Comparison of ENCODE assay signal across 1 cellular context in the genomic region with DNA sequence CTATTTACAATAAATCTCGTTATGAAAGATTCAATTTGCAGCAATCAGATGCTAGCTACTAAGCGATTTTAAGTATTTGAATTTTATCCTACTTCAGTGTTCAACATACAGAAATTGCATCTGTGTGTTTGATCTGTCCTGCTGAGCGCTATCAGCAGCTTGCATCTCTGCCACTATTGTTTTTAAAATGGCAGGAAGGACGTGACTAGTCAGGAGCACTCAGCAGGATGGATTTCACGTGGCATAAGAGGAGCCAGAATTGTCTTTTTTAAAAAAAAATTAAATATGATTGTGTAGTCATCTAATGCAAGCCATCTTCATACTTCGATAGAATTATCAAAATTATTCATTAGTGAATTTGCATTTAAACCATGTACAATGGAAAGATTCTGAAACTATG.
TF ChIP-seq lines count a peak whose summit lies in the region.

No MANE protein-coding gene starts in this region.

TF ChIP-seq in GM23338, 12 proteins besides CTCF, POLR2A, EP300 and RAD21 (continued from another document):
- TF ChIP-seq, protein P1, sequence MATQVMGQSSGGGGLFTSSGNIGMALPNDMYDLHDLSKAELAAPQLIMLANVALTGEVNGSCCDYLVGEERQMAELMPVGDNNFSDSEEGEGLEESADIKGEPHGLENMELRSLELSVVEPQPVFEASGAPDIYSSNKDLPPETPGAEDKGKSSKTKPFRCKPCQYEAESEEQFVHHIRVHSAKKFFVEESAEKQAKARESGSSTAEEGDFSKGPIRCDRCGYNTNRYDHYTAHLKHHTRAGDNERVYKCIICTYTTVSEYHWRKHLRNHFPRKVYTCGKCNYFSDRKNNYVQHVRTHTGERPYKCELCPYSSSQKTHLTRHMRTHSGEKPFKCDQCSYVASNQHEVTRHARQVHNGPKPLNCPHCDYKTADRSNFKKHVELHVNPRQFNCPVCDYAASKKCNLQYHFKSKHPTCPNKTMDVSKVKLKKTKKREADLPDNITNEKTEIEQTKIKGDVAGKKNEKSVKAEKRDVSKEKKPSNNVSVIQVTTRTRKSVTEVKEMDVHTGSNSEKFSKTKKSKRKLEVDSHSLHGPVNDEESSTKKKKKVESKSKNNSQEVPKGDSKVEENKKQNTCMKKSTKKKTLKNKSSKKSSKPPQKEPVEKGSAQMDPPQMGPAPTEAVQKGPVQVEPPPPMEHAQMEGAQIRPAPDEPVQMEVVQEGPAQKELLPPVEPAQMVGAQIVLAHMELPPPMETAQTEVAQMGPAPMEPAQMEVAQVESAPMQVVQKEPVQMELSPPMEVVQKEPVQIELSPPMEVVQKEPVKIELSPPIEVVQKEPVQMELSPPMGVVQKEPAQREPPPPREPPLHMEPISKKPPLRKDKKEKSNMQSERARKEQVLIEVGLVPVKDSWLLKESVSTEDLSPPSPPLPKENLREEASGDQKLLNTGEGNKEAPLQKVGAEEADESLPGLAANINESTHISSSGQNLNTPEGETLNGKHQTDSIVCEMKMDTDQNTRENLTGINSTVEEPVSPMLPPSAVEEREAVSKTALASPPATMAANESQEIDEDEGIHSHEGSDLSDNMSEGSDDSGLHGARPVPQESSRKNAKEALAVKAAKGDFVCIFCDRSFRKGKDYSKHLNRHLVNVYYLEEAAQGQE (IDR thresholded peaks at IDR 0.05; ENCODE audit: unreplicated experiment) = no peak
- TF ChIP-seq CREB1 (CRISPR knock-in tag; IDR thresholded peaks at IDR 0.05; ENCODE audit: low read depth) = no peak
- TF ChIP-seq, protein P2, sequence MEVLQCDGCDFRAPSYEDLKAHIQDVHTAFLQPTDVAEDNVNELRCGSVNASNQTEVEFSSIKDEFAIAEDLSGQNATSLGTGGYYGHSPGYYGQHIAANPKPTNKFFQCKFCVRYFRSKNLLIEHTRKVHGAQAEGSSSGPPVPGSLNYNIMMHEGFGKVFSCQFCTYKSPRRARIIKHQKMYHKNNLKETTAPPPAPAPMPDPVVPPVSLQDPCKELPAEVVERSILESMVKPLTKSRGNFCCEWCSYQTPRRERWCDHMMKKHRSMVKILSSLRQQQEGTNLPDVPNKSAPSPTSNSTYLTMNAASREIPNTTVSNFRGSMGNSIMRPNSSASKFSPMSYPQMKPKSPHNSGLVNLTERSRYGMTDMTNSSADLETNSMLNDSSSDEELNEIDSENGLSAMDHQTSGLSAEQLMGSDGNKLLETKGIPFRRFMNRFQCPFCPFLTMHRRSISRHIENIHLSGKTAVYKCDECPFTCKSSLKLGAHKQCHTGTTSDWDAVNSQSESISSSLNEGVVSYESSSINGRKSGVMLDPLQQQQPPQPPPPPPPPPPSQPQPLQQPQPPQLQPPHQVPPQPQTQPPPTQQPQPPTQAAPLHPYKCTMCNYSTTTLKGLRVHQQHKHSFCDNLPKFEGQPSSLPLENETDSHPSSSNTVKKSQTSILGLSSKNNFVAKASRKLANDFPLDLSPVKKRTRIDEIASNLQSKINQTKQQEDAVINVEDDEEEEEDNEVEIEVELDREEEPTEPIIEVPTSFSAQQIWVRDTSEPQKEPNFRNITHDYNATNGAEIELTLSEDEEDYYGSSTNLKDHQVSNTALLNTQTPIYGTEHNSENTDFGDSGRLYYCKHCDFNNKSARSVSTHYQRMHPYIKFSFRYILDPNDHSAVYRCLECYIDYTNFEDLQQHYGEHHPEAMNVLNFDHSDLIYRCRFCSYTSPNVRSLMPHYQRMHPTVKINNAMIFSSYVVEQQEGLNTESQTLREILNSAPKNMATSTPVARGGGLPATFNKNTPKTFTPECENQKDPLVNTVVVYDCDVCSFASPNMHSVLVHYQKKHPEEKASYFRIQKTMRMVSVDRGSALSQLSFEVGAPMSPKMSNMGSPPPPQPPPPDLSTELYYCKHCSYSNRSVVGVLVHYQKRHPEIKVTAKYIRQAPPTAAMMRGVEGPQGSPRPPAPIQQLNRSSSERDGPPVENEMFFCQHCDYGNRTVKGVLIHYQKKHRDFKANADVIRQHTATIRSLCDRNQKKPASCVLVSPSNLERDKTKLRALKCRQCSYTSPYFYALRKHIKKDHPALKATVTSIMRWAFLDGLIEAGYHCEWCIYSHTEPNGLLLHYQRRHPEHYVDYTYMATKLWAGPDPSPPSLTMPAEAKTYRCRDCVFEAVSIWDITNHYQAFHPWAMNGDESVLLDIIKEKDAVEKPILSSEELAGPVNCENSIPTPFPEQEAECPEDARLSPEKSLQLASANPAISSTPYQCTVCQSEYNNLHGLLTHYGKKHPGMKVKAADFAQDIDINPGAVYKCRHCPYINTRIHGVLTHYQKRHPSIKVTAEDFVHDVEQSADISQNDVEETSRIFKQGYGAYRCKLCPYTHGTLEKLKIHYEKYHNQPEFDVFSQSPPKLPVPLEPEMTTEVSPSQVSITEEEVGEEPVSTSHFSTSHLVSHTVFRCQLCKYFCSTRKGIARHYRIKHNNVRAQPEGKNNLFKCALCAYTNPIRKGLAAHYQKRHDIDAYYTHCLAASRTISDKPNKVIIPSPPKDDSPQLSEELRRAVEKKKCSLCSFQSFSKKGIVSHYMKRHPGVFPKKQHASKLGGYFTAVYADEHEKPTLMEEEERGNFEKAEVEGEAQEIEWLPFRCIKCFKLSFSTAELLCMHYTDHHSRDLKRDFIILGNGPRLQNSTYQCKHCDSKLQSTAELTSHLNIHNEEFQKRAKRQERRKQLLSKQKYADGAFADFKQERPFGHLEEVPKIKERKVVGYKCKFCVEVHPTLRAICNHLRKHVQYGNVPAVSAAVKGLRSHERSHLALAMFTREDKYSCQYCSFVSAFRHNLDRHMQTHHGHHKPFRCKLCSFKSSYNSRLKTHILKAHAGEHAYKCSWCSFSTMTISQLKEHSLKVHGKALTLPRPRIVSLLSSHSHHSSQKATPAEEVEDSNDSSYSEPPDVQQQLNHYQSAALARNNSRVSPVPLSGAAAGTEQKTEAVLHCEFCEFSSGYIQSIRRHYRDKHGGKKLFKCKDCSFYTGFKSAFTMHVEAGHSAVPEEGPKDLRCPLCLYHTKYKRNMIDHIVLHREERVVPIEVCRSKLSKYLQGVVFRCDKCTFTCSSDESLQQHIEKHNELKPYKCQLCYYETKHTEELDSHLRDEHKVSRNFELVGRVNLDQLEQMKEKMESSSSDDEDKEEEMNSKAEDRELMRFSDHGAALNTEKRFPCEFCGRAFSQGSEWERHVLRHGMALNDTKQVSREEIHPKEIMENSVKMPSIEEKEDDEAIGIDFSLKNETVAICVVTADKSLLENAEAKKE (CRISPR knock-in tag; IDR thresholded peaks at IDR 0.05) = no peak
- no peak for TF ChIP-seq EZH2phosphoT487 (IDR thresholded peaks at IDR 0.05; ENCODE audit: unreplicated experiment)
- TF ChIP-seq NANOG (IDR thresholded peaks at IDR 0.05; ENCODE audit: borderline replicate concordance) = no peak
- TF ChIP-seq JUNB (IDR thresholded peaks at IDR 0.05; ENCODE audit: unreplicated experiment) = no peak
- no peak for TF ChIP-seq ZNF114 (CRISPR knock-in tag; IDR thresholded peaks at IDR 0.05)
- TF ChIP-seq POLR2AphosphoS5 (IDR thresholded peaks at IDR 0.05; ENCODE audit: low read depth) = no peak
- no peak for TF ChIP-seq ZNF331 (CRISPR knock-in tag; IDR thresholded peaks at IDR 0.05; ENCODE audit: low read depth)
- TF ChIP-seq EZH2 (IDR thresholded peaks at IDR 0.05; ENCODE audit: low read depth, unreplicated experiment) = no peak
TF ChIP-seq in GM23338: peak in this region for 0.
